ENCODE assay signal across 17 cellular contexts in genomic region chr9:98333703-98334582, GRCh38.
A peak's percentile ranks its signal among the peaks of the same experiment; 100 is the strongest.
DNase-seq lines count a peak whose midpoint lies in the region; ATAC-seq, FAIRE-seq and TF ChIP-seq lines count a peak whose summit lies in the region.
"Had no signal": no experiment of that assay in that cellular context is flagged by ENCODE, and none has a peak within 500 bp of the region (broad histone marks: within the 10 kb centered on the region; RNA-seq: fewer than 3 reads in every experiment).

No MANE protein-coding gene starts in this region.

- TF ChIP-seq CTCF in AG10803 (conservative IDR thresholded peaks at IDR 0.05; ENCODE audit: low read length): no peak

- TF ChIP-seq POLR2A in GM12892 (IDR thresholded peaks at IDR 0.05; ENCODE audit: low read depth, low read length): no peak

- DNase-seq in AG10803 (ENCODE audit: low read depth) (peak; percentile 92), LHCN-M2 (ENCODE audit: low read depth) (peak; percentile 83), astrocyte of the hippocampus (ENCODE audit: low read depth, low spot score) (peak; percentile 72), islet precursor cell (peak; percentile 27), GM12892 (ENCODE audit: insufficient read length) (no peak), left lobe of liver (ENCODE audit: low spot score) (no peak)
- DNase-seq: activated CD4-positive, alpha-beta T cell treated with anti-CD3 and anti-CD28 coated beads, Interleukin-2, amount 10 ng/mL, durations not matched to agents 24 days and 14 days; cortex of kidney; H9; hippocampal formation; NCI-H1048; NCI-H446 treated with DMSO at 0.1 percent for 48 hours; SHP77 treated with DMSO at 0.1 percent for 48 hours; thyroid gland had no signal

- FAIRE-seq in GM12892 (lab: Jason Lieb, UNC): no peak

- H3K4me3 ChIP-seq in AG10803 (ENCODE audit: low read length): no peak overlapping the region
- H3K4me3 ChIP-seq: BLaER1 treated with 17β-estradiol and CSF1 and Interleukin-3, amounts not matched to agents 10 nM and 100 nM; thyroid gland had no signal

- ATAC-seq in GM19463 (IDR thresholded peaks at IDR 0.05; ENCODE audit: unreplicated experiment) (no peak), HG02623 (IDR thresholded peaks at IDR 0.05; ENCODE audit: unreplicated experiment) (no peak), left lobe of liver (no peak)

Comparison
In these comparisons a context has a peak if more than half of its experiments do, and no peak if none do; other contexts are left out.
1. DNase-seq: peak in AG10803 (single experiment), LHCN-M2 (single experiment), astrocyte of the hippocampus (single experiment) and islet precursor cell (single experiment); none in GM12892 (single experiment) and left lobe of liver (single experiment).